2 cellular contexts compared by ENCODE assay signal in genomic region chr12:124361996-124362395, GRCh38.
TF ChIP-seq lines count a peak whose summit lies in the region.

No MANE protein-coding gene starts in this region.

TF ChIP-seq in IMR-90, 13 proteins besides CTCF, POLR2A, EP300 and RAD21:
- TF ChIP-seq CHD1 (IDR thresholded peaks at IDR 0.05; ENCODE audit: low read depth, low read length): no peak
- no peak for TF ChIP-seq RCOR1 (IDR thresholded peaks at IDR 0.05; ENCODE audit: insufficient replicate concordance, low read length)
- no peak for TF ChIP-seq SMC3 (IDR thresholded peaks at IDR 0.05; ENCODE audit: low read depth, low read length)
- no peak for TF ChIP-seq FOS (IDR thresholded peaks at IDR 0.05; ENCODE audit: low read depth, low read length)
- no peak for TF ChIP-seq RFX5 (IDR thresholded peaks at IDR 0.05; ENCODE audit: low read depth, low read length)
- no peak for TF ChIP-seq MAZ (IDR thresholded peaks at IDR 0.05; ENCODE audit: borderline replicate concordance, low read depth, low read length)
- TF ChIP-seq MAFK (IDR thresholded peaks at IDR 0.05; ENCODE audit: low read depth, low read length): no peak
- TF ChIP-seq CEBPB (IDR thresholded peaks at IDR 0.05; ENCODE audit: low read depth, low read length): no peak
- no peak for TF ChIP-seq NFE2L2 (IDR thresholded peaks at IDR 0.05; ENCODE audit: low read depth, low read length)
TF ChIP-seq in IMR-90: peak in this region for 0.

TF ChIP-seq in K562, 482 proteins besides CTCF, POLR2A, EP300 and RAD21:
- TF ChIP-seq ZBTB34 (CRISPR knock-in tag; IDR thresholded peaks at IDR 0.05) (no peak), CHD4 (IDR thresholded peaks at IDR 0.05; ENCODE audit: insufficient read depth, insufficient replicate concordance, low read depth, low read length, poor library complexity, severe bottlenecking) (no peak), POLR2G (IDR thresholded peaks at IDR 0.05; ENCODE audit: low read depth, low read length) (0 out of 2 replicates have a peak, but pooled peaks have one; percentile 10)
